2 cellular contexts compared by ENCODE assay signal in genomic region chr19:51188227-51188559, GRCh38.
TF ChIP-seq lines count a peak whose summit lies in the region.

No MANE protein-coding gene starts in this region.

TF ChIP-seq in HepG2, 621 proteins besides CTCF, POLR2A, EP300 and RAD21:
- no peak for TF ChIP-seq ZNF317 (CRISPR knock-in tag; IDR thresholded peaks at IDR 0.05)
- no peak for TF ChIP-seq ZBTB40 (IDR thresholded peaks at IDR 0.05)
- TF ChIP-seq ZBTB40 (CRISPR knock-in tag; IDR thresholded peaks at IDR 0.05): peak; percentile 78
- TF ChIP-seq ZNF362 (CRISPR knock-in tag; IDR thresholded peaks at IDR 0.05; ENCODE audit: borderline replicate concordance): no peak

TF ChIP-seq in GM12878, 131 proteins besides CTCF, POLR2A, EP300 and RAD21:
- TF ChIP-seq ZBTB40 (IDR thresholded peaks at IDR 0.05; ENCODE audit: borderline replicate concordance) (peak; percentile 68), SMARCA5 (IDR thresholded peaks at IDR 0.05) (no peak)
